8 cellular contexts compared by ENCODE assay signal in genomic region chr15:40097968-40098476, GRCh38. TPM values are rescaled to one million over a fixed set of nuclear protein-coding genes. Genes with fewer than 3 reads are reported as not detected.
DNase-seq lines count a peak whose midpoint lies in the region; ATAC-seq, FAIRE-seq and TF ChIP-seq lines count a peak whose summit lies in the region.

No MANE protein-coding gene starts in this region.

- H3K79me2 ChIP-seq in HCT116 (ENCODE audit: insufficient read depth, low read length), result no peaks in the 10 kb centered on the region
- no peaks in the 10 kb centered on the region for H3K79me2 ChIP-seq in HepG2 (ENCODE audit: insufficient read depth, low read length)

- H3K9me3 ChIP-seq in HCT116 (ENCODE audit: control insufficient read depth in 1 of 2, insufficient read depth in 1 of 2, low read depth in 1 of 2, low read length in 2 of 2) (no peaks in the 10 kb centered on the region), WERI-Rb-1 (ENCODE audit: severe bottlenecking) (no peaks in the 10 kb centered on the region), HepG2 (ENCODE audit: low read length) (no peaks in the 10 kb centered on the region)

- H3K4me1 ChIP-seq in HCT116 (ENCODE audit: control insufficient read depth in 1 of 2, insufficient read depth in 2 of 2, low read length in 2 of 2) (peaks cover 44 to 57% of the 10 kb centered on the region in 2 experiments), HepG2 (ENCODE audit: insufficient read depth, low read length) (peaks cover 91% of the 10 kb centered on the region)

- H3K4me1 Mint-ChIP-seq in type B pancreatic cell (ENCODE audit: unreplicated experiment), result peaks cover 74% of the 10 kb centered on the region

- no peak overlapping the region; the same call in 1 of the 2 replicates for H3K27ac ChIP-seq in HCT116 (ENCODE audit: low read depth, low read length)
- peak overlapping the region; percentile 78 for H3K27ac ChIP-seq in WERI-Rb-1
- peak overlapping the region; percentile 87 for H3K27ac ChIP-seq in HepG2 (ENCODE audit: extremely low read length, insufficient read depth, low read length)

- no peaks in the 10 kb centered on the region for H3K27me3 ChIP-seq in HCT116 (ENCODE audit: insufficient read depth, low read length)
- H3K27me3 ChIP-seq in WERI-Rb-1 (ENCODE audit: insufficient read depth, low read depth, severe bottlenecking), result no peaks in the 10 kb centered on the region
- H3K27me3 ChIP-seq in HepG2 (ENCODE audit: control insufficient read depth in 1 of 2, insufficient read depth in 2 of 2, low read length in 2 of 2), result no peaks in the 10 kb centered on the region

- H3K27me3 Mint-ChIP-seq in type B pancreatic cell, result no peaks in the 10 kb centered on the region

- TF ChIP-seq POLR2A in HCT116 (IDR thresholded peaks at IDR 0.05; ENCODE audit: borderline replicate concordance, extremely low read depth, insufficient read depth, insufficient read length) (no peak), HepG2 (IDR thresholded peaks at IDR 0.05; ENCODE audit: insufficient read depth in 1 of 2, low read depth in 2 of 2, low read length in 2 of 2) (no peak)

- peak; percentile 57 for DNase-seq in AG10803 (ENCODE audit: low read depth)
- no peak for DNase-seq in HCT116 (ENCODE audit: low read depth, low spot score)
- DNase-seq in WERI-Rb-1, result no peak
- no peak for DNase-seq in HepG2 (ENCODE audit: low spot score)
- no peak for DNase-seq in type B pancreatic cell (ENCODE audit: extremely low spot score, unreplicated experiment)
- no peak for DNase-seq in NCI-H2171 treated with DMSO at 0.1 percent for 48 hours (lab: John Stamatoyannopoulos, UW)
- no peak for DNase-seq in pons (ENCODE audit: low spot score)
- no peak for DNase-seq in GM19240 (ENCODE audit: insufficient read length, low spot score)

- RAD21 ChIA-PET in HCT116 (lab: Charles Lee; ENCODE audit: low non-redundant PET in 1 of 2, low total read pairs in 2 of 2, uncharacterized antibody in 2 of 2, unreplicated experiment in 2 of 2), result no interaction called here

- BruUV-seq in HCT116 (replicated peaks; lab: Mats Ljungman, UMichigan), result no TSS peak
- BruUV-seq in HepG2 (replicated peaks; lab: Mats Ljungman, UMichigan), result no TSS peak

- no peaks in the 10 kb centered on the region for H3K9me3 Mint-ChIP-seq in type B pancreatic cell

- TF ChIP-seq RAD21 in HCT116 (IDR thresholded peaks at IDR 0.05; ENCODE audit: low read depth) (no peak), HepG2 (CRISPR knock-in tag; IDR thresholded peaks at IDR 0.05) (no peak)

- H3K36me3 ChIP-seq in HCT116 (ENCODE audit: control insufficient read depth in 1 of 2, insufficient read depth in 2 of 2, low read length in 2 of 2), result no peaks in the 10 kb centered on the region
- no peaks in the 10 kb centered on the region for H3K36me3 ChIP-seq in WERI-Rb-1
- no peaks in the 10 kb centered on the region; a peak in 2 of 5 replicates for H3K36me3 ChIP-seq in HepG2 (replicated peaks in 1 of 2; ENCODE audit: control insufficient read depth in 1 of 2, insufficient read depth in 2 of 2, low read length in 2 of 2)

- CTCF ChIA-PET in HCT116 (lab: Charles Lee) (interaction anchor here (4.4 kb wide), 1 partner anchor 10 kb away, joined by 25 read pairs; the partner anchor contains the start of gene BMF), HepG2 (lab: Yijun Ruan, JAX; ENCODE audit: low intra/inter-chr PET ratio, low total read pairs) (no interaction called here)

- H3K27ac Mint-ChIP-seq in type B pancreatic cell, result peak overlapping the region; percentile 94

- in situ Hi-C loops in HepG2 (cut with HindIII; ENCODE audit: extremely low pct_ligation_motif_present, low pct_unique_long_range_greater_than_20kb), result no loop called here

- H2AFZ ChIP-seq in HCT116 (ENCODE audit: low read depth, low read length, poor library complexity, severe bottlenecking) (peak overlapping the region; percentile 24), HepG2 (ENCODE audit: low read length) (no peak overlapping the region)

- POLR2A ChIA-PET in HCT116 (lab: Charles Lee) (interaction anchor here (1.4 kb wide), 1 partner anchor 17 kb away, joined by 3 read pairs; no protein-coding TSS in a partner anchor), HepG2 (lab: Yijun Ruan, JAX) (interaction anchor here (1.0 to 15.1 kb wide), 11 partner anchors 9 to 95 kb away, joined by 3 to 371 read pairs (median 10); partner anchors contain the start of genes BMF and SRP14)

- intact Hi-C loops in HCT116 (cut with micrococcal nuclease) (no loop called here), HepG2 (cut with micrococcal nuclease; ENCODE audit: unreplicated experiment) (loop anchor here (1.0 to 2.0 kb wide), 3 partner anchors 10 to 63 kb away; partner anchors contain the start of gene BUB1B)

- no peaks in the 10 kb centered on the region for H3K9me2 ChIP-seq in HCT116 (ENCODE audit: insufficient read depth)

- H3K36me3 Mint-ChIP-seq in type B pancreatic cell, result peaks cover 38% of the 10 kb centered on the region

- peak overlapping the region; percentile 77 for H3K4me3 Mint-ChIP-seq in type B pancreatic cell

- H4K20me1 ChIP-seq in HCT116 (ENCODE audit: insufficient read depth) (no peaks in the 10 kb centered on the region), HepG2 (ENCODE audit: insufficient read depth, low read length) (no peaks in the 10 kb centered on the region)

- FAIRE-seq in HepG2 (lab: Jason Lieb, UNC), result no peak

- H3K9ac ChIP-seq in HCT116 (ENCODE audit: low read length) (peak overlapping the region; percentile 35; the same call in 1 of the 2 replicates), HepG2 (ENCODE audit: insufficient read depth, low read depth, low read length) (peak overlapping the region; percentile 69)

- H3K4me3 ChIP-seq in AG10803 (ENCODE audit: low read length) (no peak overlapping the region), HCT116 (replicated peaks in 1 of 2; ENCODE audit: low read depth in 1 of 2, low read length in 2 of 2) (peak overlapping the region in 1 of 2 experiments; percentile 48; a peak in 2 of 4 replicates), WERI-Rb-1 (ENCODE audit: low read depth, low read length) (no peak overlapping the region), HepG2 (replicated peaks in 1 of 3; ENCODE audit: insufficient read depth in 1 of 3, low read depth in 2 of 3, low read length in 3 of 3) (peak overlapping the region in 1 of 3 experiments; percentile 24; a peak in 2 of 6 replicates)

- TF ChIP-seq EP300 in HepG2 (IDR thresholded peaks at IDR 0.05; ENCODE audit: low read depth in 2 of 2, low read length in 2 of 2), result no peak
- TF ChIP-seq EP300 in HepG2 (CRISPR knock-in tag; IDR thresholded peaks at IDR 0.05; ENCODE audit: borderline replicate concordance), result no peak

- TF ChIP-seq CTCF in AG10803 (conservative IDR thresholded peaks at IDR 0.05; ENCODE audit: low read length) (no peak), HCT116 (IDR thresholded peaks at IDR 0.05 in 2 of 3, conservative IDR thresholded peaks at IDR 0.05 in 1 of 3; ENCODE audit: borderline replicate concordance in 1 of 3, insufficient read depth in 1 of 3, low read depth in 2 of 3, low read length in 2 of 3) (no peak), WERI-Rb-1 (IDR thresholded peaks at IDR 0.05; ENCODE audit: low read depth, low read length) (no peak), HepG2 (CRISPR knock-in tag; IDR thresholded peaks at IDR 0.05) (no peak), type B pancreatic cell (conservative IDR thresholded peaks at IDR 0.05) (no peak)

- H3K4me2 ChIP-seq in HCT116 (ENCODE audit: low read length), result peak overlapping the region; percentile 69
- H3K4me2 ChIP-seq in HepG2 (ENCODE audit: low read depth, low read length), result peak overlapping the region; percentile 71

- ATAC-seq in HCT116 (0 out of 2 replicates have a peak, but pooled peaks have one; percentile 2), HepG2 (no peak)

- 49% methylated on average over 7 of the region's 10 CpGs for WGBS in HepG2 (ENCODE audit: low lambda C conversion rate)

RNA-seq across cellular contexts. Expression of gene BMF, which starts 10.7 kb away (rescaled TPM):
- 1.0 TPM for total RNA-seq in HCT116 (2021; ENCODE audit: unreplicated experiment)
- polyA plus RNA-seq in HCT116 (2012), result 0.59 and 0.76 TPM in 2 replicates
- total RNA-seq in HepG2 (2016; rRNA removed; fragmentation: Illumina TruSeq; extraction: Trizol), result 5.4 and 8.7 TPM in 2 replicates
- 0.88 and 1.0 TPM in 2 replicates for total RNA-seq in HepG2 (2016; cell fraction: cytosol; rRNA removed; fragmentation: Illumina TruSeq; extraction: Trizol; ENCODE audit: low read depth)
- 5.1 and 9.6 TPM in 2 replicates for total RNA-seq in HepG2 (2016; cell fraction: insoluble cytoplasmic fraction; rRNA removed; fragmentation: Illumina TruSeq; extraction: Trizol)
- 2.8 and 3.2 TPM in 2 replicates for total RNA-seq in HepG2 (2016; cell fraction: membrane; rRNA removed; fragmentation: Illumina TruSeq; extraction: Trizol)
- total RNA-seq in HepG2 (2016; cell fraction: nucleus; rRNA removed; fragmentation: Illumina TruSeq; extraction: Trizol), result 11.8 and 14.8 TPM in 2 replicates
- 15.9 and 32.7 TPM in 2 replicates for polyA plus RNA-seq in HepG2 (2011; rRNA removed)
- polyA plus RNA-seq in HepG2 (2011; cell fraction: cytosol; rRNA removed), result 12.2 and 20.6 TPM in 2 replicates
- polyA plus RNA-seq in HepG2 (2011; cell fraction: nucleus; rRNA removed), result 28.3 and 48.7 TPM in 2 replicates
- polyA plus RNA-seq in HepG2 (2012), result 14.9 and 27.8 TPM in 2 replicates
- 0.38 and 0.44 TPM in 2 replicates for polyA plus RNA-seq in HepG2 (2016; cell fraction: cytosol; fragmentation: Illumina TruSeq; extraction: Trizol; ENCODE audit: low read depth)
- 4.3 and 4.9 TPM in 2 replicates for polyA plus RNA-seq in HepG2 (2016; cell fraction: insoluble cytoplasmic fraction; fragmentation: Illumina TruSeq; extraction: Trizol; ENCODE audit: low read depth)
- polyA plus RNA-seq in HepG2 (2016; cell fraction: membrane; fragmentation: Illumina TruSeq; extraction: Trizol; ENCODE audit: low read depth), result 0.95 and 1.0 TPM in 2 replicates
- polyA plus RNA-seq in HepG2 (2016; cell fraction: nucleus; fragmentation: Illumina TruSeq; extraction: Trizol; ENCODE audit: insufficient read depth, low read depth), result 13.0 and 15.3 TPM in 2 replicates
- 3.0 and 44.4 TPM in 2 replicates for polyA minus RNA-seq in HepG2 (2011; rRNA and poly(A)+ RNA removed; ENCODE audit: low replicate concordance)
- 11.2 and 23.6 TPM in 2 replicates for polyA minus RNA-seq in HepG2 (2011; cell fraction: cytosol; rRNA and poly(A)+ RNA removed)
- 23.4 and 35.4 TPM in 2 replicates for polyA minus RNA-seq in HepG2 (2011; cell fraction: nucleus; rRNA and poly(A)+ RNA removed)
- 60.9 and 112 TPM in 2 replicates for total RNA-seq in type B pancreatic cell (ENCODE audit: low replicate concordance)

RNA-seq across cellular contexts. Expression of gene SRP14, which starts 59.0 kb away (rescaled TPM):
- total RNA-seq in HCT116 (2021; ENCODE audit: unreplicated experiment), result 168 TPM
- polyA plus RNA-seq in HCT116 (2012), result 166 and 208 TPM in 2 replicates
- total RNA-seq in HepG2 (2016; rRNA removed; fragmentation: Illumina TruSeq; extraction: Trizol), result 208 and 346 TPM in 2 replicates
- 41.2 and 44.6 TPM in 2 replicates for total RNA-seq in HepG2 (2016; cell fraction: cytosol; rRNA removed; fragmentation: Illumina TruSeq; extraction: Trizol; ENCODE audit: low read depth)
- total RNA-seq in HepG2 (2016; cell fraction: insoluble cytoplasmic fraction; rRNA removed; fragmentation: Illumina TruSeq; extraction: Trizol), result 215 and 364 TPM in 2 replicates
- total RNA-seq in HepG2 (2016; cell fraction: membrane; rRNA removed; fragmentation: Illumina TruSeq; extraction: Trizol), result 66.6 and 67.3 TPM in 2 replicates
- 83.4 and 83.7 TPM in 2 replicates for total RNA-seq in HepG2 (2016; cell fraction: nucleus; rRNA removed; fragmentation: Illumina TruSeq; extraction: Trizol)
- 257 and 356 TPM in 2 replicates for polyA plus RNA-seq in HepG2 (2011; rRNA removed)
- 182 and 220 TPM in 2 replicates for polyA plus RNA-seq in HepG2 (2011; cell fraction: cytosol; rRNA removed)
- 51.4 and 52.1 TPM in 2 replicates for polyA plus RNA-seq in HepG2 (2011; cell fraction: nucleus; rRNA removed)
- polyA plus RNA-seq in HepG2 (2012), result 184 and 206 TPM in 2 replicates
- polyA plus RNA-seq in HepG2 (2016; cell fraction: cytosol; fragmentation: Illumina TruSeq; extraction: Trizol; ENCODE audit: low read depth), result 72.3 and 76.1 TPM in 2 replicates
- polyA plus RNA-seq in HepG2 (2016; cell fraction: insoluble cytoplasmic fraction; fragmentation: Illumina TruSeq; extraction: Trizol; ENCODE audit: low read depth), result 607 and 646 TPM in 2 replicates
- polyA plus RNA-seq in HepG2 (2016; cell fraction: membrane; fragmentation: Illumina TruSeq; extraction: Trizol; ENCODE audit: low read depth), result 102 TPM in 2 replicates
- 218 and 240 TPM in 2 replicates for polyA plus RNA-seq in HepG2 (2016; cell fraction: nucleus; fragmentation: Illumina TruSeq; extraction: Trizol; ENCODE audit: insufficient read depth, low read depth)
- polyA minus RNA-seq in HepG2 (2011; rRNA and poly(A)+ RNA removed; ENCODE audit: low replicate concordance), result 39.8 and 85.1 TPM in 2 replicates
- 43.2 and 55.2 TPM in 2 replicates for polyA minus RNA-seq in HepG2 (2011; cell fraction: cytosol; rRNA and poly(A)+ RNA removed)
- polyA minus RNA-seq in HepG2 (2011; cell fraction: nucleus; rRNA and poly(A)+ RNA removed), result 31.1 and 41.5 TPM in 2 replicates
- total RNA-seq in type B pancreatic cell (ENCODE audit: low replicate concordance), result 176 and 235 TPM in 2 replicates
